Comparison of ENCODE assay signal across 8 cellular contexts in genomic region chr9:127578952-127579853, GRCh38. TPM values are rescaled to one million over a fixed set of nuclear protein-coding genes. Genes with fewer than 3 reads are reported as not detected.
A peak's percentile ranks its signal among the peaks of the same experiment; 100 is the strongest.
DNase-seq lines count a peak whose midpoint lies in the region; TF ChIP-seq lines count a peak whose summit lies in the region.

No MANE protein-coding gene starts in this region.

- H3K27ac Mint-ChIP-seq in type B pancreatic cell: peak overlapping the region; percentile 98

- intact Hi-C loops in left ventricle myocardium inferior (cut with micrococcal nuclease): no loop called here

- TF ChIP-seq CTCF in NB4 (IDR thresholded peaks at IDR 0.05; ENCODE audit: low read depth, low read length) (peak; percentile 24), left ventricle myocardium inferior (IDR thresholded peaks at IDR 0.05; ENCODE audit: borderline replicate concordance) (peak; percentile 41), type B pancreatic cell (conservative IDR thresholded peaks at IDR 0.05) (peak; percentile 28)

- DNase-seq in ELR (ENCODE audit: low read depth) (peak; percentile 99), NB4 (ENCODE audit: low read depth) (peak; percentile 98), T-helper 9 cell (peak; percentile 50), amygdala (lab: John Stamatoyannopoulos, UW) (peak in 49 of 56 donors; percentile 21 to 89 (median 61)), left ventricle myocardium inferior (peak; percentile 83), pulmonary artery endothelial cell (ENCODE audit: low read depth, low spot score) (peak; percentile 89), type B pancreatic cell (ENCODE audit: extremely low spot score, unreplicated experiment) (no peak), OCI-M2 (lab: John Stamatoyannopoulos, UW; ENCODE audit: unreplicated experiment) (no peak)

- H3K9me3 ChIP-seq in left ventricle myocardium inferior (replicated peaks): no peaks in the 10 kb centered on the region

- peaks cover 3% of the 10 kb centered on the region for H3K36me3 Mint-ChIP-seq in type B pancreatic cell

- H3K27me3 Mint-ChIP-seq in type B pancreatic cell: no peaks in the 10 kb centered on the region

- peak overlapping the region; percentile 80 for H3K4me3 Mint-ChIP-seq in type B pancreatic cell

- H3K27ac ChIP-seq in left ventricle myocardium inferior (replicated peaks): peak overlapping the region; percentile 84

- H3K4me1 Mint-ChIP-seq in type B pancreatic cell (ENCODE audit: unreplicated experiment): peaks cover 24% of the 10 kb centered on the region

- H3K27me3 ChIP-seq in left ventricle myocardium inferior (ENCODE audit: low read depth): no peaks in the 10 kb centered on the region

- no peak for TF ChIP-seq POLR2A in NB4 (IDR thresholded peaks at IDR 0.05; ENCODE audit: extremely low read depth, insufficient read length)

- H3K9me3 Mint-ChIP-seq in type B pancreatic cell: no peaks in the 10 kb centered on the region

- H3K4me1 ChIP-seq in left ventricle myocardium inferior: peaks cover 29% of the 10 kb centered on the region

- H3K4me3 ChIP-seq in NB4 (ENCODE audit: low read depth, low read length) (peak overlapping the region; percentile 48), left ventricle myocardium inferior (peak overlapping the region; percentile 46)

- H3K36me3 ChIP-seq in left ventricle myocardium inferior: no peaks in the 10 kb centered on the region

RNA-seq across cellular contexts. Expression of gene STXBP1, which starts 32.9 kb away (rescaled TPM):
- total RNA-seq in left ventricle myocardium inferior: 36.9 TPM
- 16.0 and 19.0 TPM in 2 replicates for total RNA-seq in pulmonary artery endothelial cell
- total RNA-seq in type B pancreatic cell (ENCODE audit: low replicate concordance): 43.1 and 48.8 TPM in 2 replicates

Comparison
In these comparisons a context has a peak if more than half of its experiments do, and no peak if none do; other contexts are left out.
1. DNase-seq: peak in ELR (single experiment), NB4 (single experiment), T-helper 9 cell (single experiment), amygdala (49 of 56), left ventricle myocardium inferior (single experiment) and pulmonary artery endothelial cell (single experiment); none in type B pancreatic cell (single experiment) and OCI-M2 (single experiment).
2. Peak in every context shown above with its lines, with median percentiles within 50 percentile points of each other: CTCF ChIP-seq.